ENCODE assay signal across 8 cellular contexts in the genomic region with DNA sequence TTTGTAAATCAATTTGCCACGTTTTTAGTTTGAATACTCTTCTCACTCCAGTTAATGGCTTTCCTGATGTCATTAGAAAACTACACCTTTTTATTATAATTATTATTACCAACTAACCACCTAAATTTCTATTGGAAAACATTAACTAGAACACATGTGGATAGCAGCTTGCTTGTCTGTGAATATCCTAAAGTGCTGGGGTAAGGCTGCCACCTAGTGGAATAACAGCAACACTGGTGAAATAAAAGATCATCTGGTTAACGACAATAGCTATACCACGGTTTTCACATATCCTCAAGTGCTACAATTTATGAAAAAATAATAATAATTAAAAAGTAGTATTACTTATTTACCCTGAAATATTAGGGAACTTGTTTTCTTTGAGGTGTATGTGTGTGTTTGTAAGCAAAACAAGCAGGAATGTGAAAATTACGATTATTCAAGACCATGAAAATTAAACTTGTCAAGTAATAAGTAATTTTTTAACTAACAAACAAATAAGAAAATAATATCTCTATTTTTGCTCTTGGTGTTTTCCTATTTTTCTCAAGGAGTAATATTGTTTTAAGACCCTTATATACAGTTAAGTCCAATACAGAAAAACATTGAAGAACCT.
DNase-seq lines count a peak whose midpoint lies in the region; ATAC-seq and TF ChIP-seq lines count a peak whose summit lies in the region.

No MANE protein-coding gene starts in this region.

- DNase-seq in DMS53 (lab: John Stamatoyannopoulos, UW): peak; percentile 70
- DNase-seq in NCI-H2171 (lab: John Stamatoyannopoulos, UW): peak; percentile 0
- peak; percentile 10 to 31 for DNase-seq in activated CD4-positive, alpha-beta T cell treated with anti-CD3 and anti-CD28 coated beads, Interleukin-2, amount 50 U/mL, for 48 hours
- peak; percentile 27 for DNase-seq in glomerular endothelial cell (ENCODE audit: extremely low read depth, low read depth, low spot score)
- peak; percentile 49 for DNase-seq in prostate gland (ENCODE audit: low spot score)
- no peak for DNase-seq in NCI-H226

- intact Hi-C loops in prostate gland (cut with DNase I): loop anchor here (2.0 kb wide), 1 partner anchor 381 kb away; no protein-coding TSS in a partner anchor

- no peaks in the 10 kb centered on the region for H3K27me3 ChIP-seq in prostate gland (replicated peaks; ENCODE audit: insufficient read depth)

- H3K36me3 ChIP-seq in prostate gland: no peaks in the 10 kb centered on the region

- H3K9me3 ChIP-seq in prostate gland: no peaks in the 10 kb centered on the region

- 20% methylated on average over 4 of the region's 4 CpGs for WGBS in prostate gland

- H3K27ac ChIP-seq in prostate gland: no peak overlapping the region

- H3K4me1 ChIP-seq in prostate gland (replicated peaks): no peaks in the 10 kb centered on the region

- H3K4me3 ChIP-seq in prostate gland: no peak overlapping the region

- TF ChIP-seq CTCF in prostate gland (IDR thresholded peaks at IDR 0.05): peak; percentile 39 to 79 (median 72)

- TF ChIP-seq POLR2A in prostate gland (IDR thresholded peaks at IDR 0.05): no peak

- ATAC-seq in GM19328 (IDR thresholded peaks at IDR 0.05; ENCODE audit: unreplicated experiment): peak; percentile 95
- peak; percentile 89 for ATAC-seq in HG03175 (IDR thresholded peaks at IDR 0.05; ENCODE audit: unreplicated experiment)
